18 cellular contexts compared by ENCODE assay signal in genomic region chrX:96763608-96764007, GRCh38.
"Had no signal": no experiment of that assay in that cellular context is flagged by ENCODE, and none has a peak within 500 bp of the region (broad histone marks: within the 10 kb centered on the region; RNA-seq: fewer than 3 reads in every experiment).

No MANE protein-coding gene starts in this region.

- H2AFZ ChIP-seq: neural progenitor cell had no signal

- H3K9me3 ChIP-seq: heart right ventricle, ovary had no signal

- H3K27ac ChIP-seq: epithelial cell of prostate, heart right ventricle, neural progenitor cell, ovary had no signal

- H3K27me3 ChIP-seq: neural progenitor cell, ovary had no signal

- H3K4me2 ChIP-seq: neural progenitor cell had no signal

- H3K4me3 ChIP-seq: heart right ventricle, lung, neural progenitor cell, ovary had no signal

- DNase-seq: activated CD4-positive, alpha-beta memory T cell treated with anti-CD3 and anti-CD28 coated beads for 36 hours; activated CD4-positive, alpha-beta T cell treated with anti-CD3 and anti-CD28 coated beads for 36 hours; activated CD8-positive, alpha-beta memory T cell treated with anti-CD3 and anti-CD28 coated beads, Interleukin-2, amount 10 ng/mL, durations not matched to agents 7 days and 5 days; activated effector memory CD4-positive, alpha-beta T cell treated with Interleukin-2 at 50 U/mL for 16 hours; activated naive CD4-positive, alpha-beta T cell treated with anti-CD3 and anti-CD28 coated beads, Interleukin-2, amount 50 U/mL, for 16 hours; activated T-cell treated with anti-CD3 and anti-CD28 coated beads, Interleukin-2, amount 50 U/mL, for 1 hour; dermis blood vessel endothelial cell; effector memory CD8-positive, alpha-beta T cell; heart right ventricle; naive B cell; ovary; stimulated activated CD4-positive, alpha-beta T cell treated with anti-CD3 and anti-CD28 coated beads, Interleukin-12 subunit alpha, Interleukin-12 subunit beta, amount 100 ng/mL, for 4 hours; stimulated activated CD4-positive, alpha-beta T cell treated with anti-CD3 and anti-CD28 coated beads, Interleukin-2, amount 100 ng/mL, for 24 hours had no signal

- H3K4me1 ChIP-seq: neural progenitor cell had no signal

- ATAC-seq: activated CD4-positive, alpha-beta T cell treated with anti-CD3 and anti-CD28 coated beads for 36 hours; activated CD8-positive, alpha-beta memory T cell treated with anti-CD3 and anti-CD28 coated beads, Interleukin-2, amount 10 ng/mL, durations not matched to agents 7 days and 5 days; effector memory CD8-positive, alpha-beta T cell; heart right ventricle; sciatic nerve; stimulated activated effector memory CD8-positive, alpha-beta T cell treated with anti-CD3 and anti-CD28 coated beads, Interleukin-12 subunit alpha, Interleukin-12 subunit beta, amount 100 ng/mL, for 72 hours had no signal

- H3K36me3 ChIP-seq: neural progenitor cell, ovary had no signal
